In genomic region chr4:8547108-8547911, GRCh38 we compare ENCODE assay signal across 1 cellular context.
TF ChIP-seq lines count a peak whose summit lies in the region.

No MANE protein-coding gene starts in this region.

TF ChIP-seq in K562, 482 proteins besides CTCF, POLR2A, EP300 and RAD21 (continued from another document and continues in another):
- TF ChIP-seq MYC (IDR thresholded peaks at IDR 0.05; ENCODE audit: low read depth, low read length) (peak; percentile 57), MYC (CRISPR knock-in tag; IDR thresholded peaks at IDR 0.05; ENCODE audit: borderline replicate concordance, low read depth) (no peak), RFX1 (IDR thresholded peaks at IDR 0.05) (no peak), ZFX (CRISPR knock-in tag; IDR thresholded peaks at IDR 0.05) (no peak), FOXM1 (IDR thresholded peaks at IDR 0.05; ENCODE audit: low read depth) (0 out of 2 replicates have a peak, but pooled peaks have one; percentile 12), FOXM1 (CRISPR knock-in tag; IDR thresholded peaks at IDR 0.05; ENCODE audit: low read depth) (no peak), GTF2F1 (IDR thresholded peaks at IDR 0.05; ENCODE audit: low read depth, low read length) (no peak), CBX8 (IDR thresholded peaks at IDR 0.05; ENCODE audit: borderline replicate concordance, extremely low read depth, low read depth, low read length, poor library complexity, severe bottlenecking) (no peak), XRCC5 (IDR thresholded peaks at IDR 0.05; ENCODE audit: low read depth, low read length) (no peak), CBX5 (IDR thresholded peaks at IDR 0.05; ENCODE audit: borderline replicate concordance, low read depth) (no peak), ELF2 (CRISPR knock-in tag; IDR thresholded peaks at IDR 0.05) (no peak), KDM1A (IDR thresholded peaks at IDR 0.05) (peak; percentile 93 to 97), NCOA6 (IDR thresholded peaks at IDR 0.05) (no peak), TGIF2 (CRISPR knock-in tag; IDR thresholded peaks at IDR 0.05) (no peak), PATZ1 (CRISPR knock-in tag; IDR thresholded peaks at IDR 0.05; ENCODE audit: borderline replicate concordance) (no peak), POU5F1 (IDR thresholded peaks at IDR 0.05; ENCODE audit: borderline replicate concordance, low read depth, low read length, partially characterized antibody) (no peak), RCOR1 (IDR thresholded peaks at IDR 0.05; ENCODE audit: borderline replicate concordance in 1 of 2, low read depth in 2 of 2, low read length in 2 of 2) (peak in 1 of 2 experiments; percentile 77; a peak in 2 of 4 replicates), FOXK2 (conservative IDR thresholded peaks at IDR 0.05 in 1 of 2, IDR thresholded peaks at IDR 0.05 in 1 of 2; ENCODE audit: low read depth in 2 of 2) (no peak), KLF16 (IDR thresholded peaks at IDR 0.05) (no peak), CREBBP (IDR thresholded peaks at IDR 0.05; ENCODE audit: low read depth, low read length) (no peak), ZNF444 (CRISPR knock-in tag; IDR thresholded peaks at IDR 0.05) (no peak), ZNF277 (CRISPR knock-in tag; IDR thresholded peaks at IDR 0.05; ENCODE audit: borderline replicate concordance) (no peak), CLOCK (CRISPR knock-in tag; IDR thresholded peaks at IDR 0.05; ENCODE audit: borderline replicate concordance) (no peak), FOXO4 (CRISPR knock-in tag; IDR thresholded peaks at IDR 0.05) (no peak), TBL1XR1 (IDR thresholded peaks at IDR 0.05; ENCODE audit: low read length in 2 of 2) (no peak; a peak in 1 of 4 replicates), CC2D1A (IDR thresholded peaks at IDR 0.05) (peak; percentile 41; the same call in 1 of the 2 replicates), STAT5B (CRISPR knock-in tag; IDR thresholded peaks at IDR 0.05) (no peak), SMARCC2 (IDR thresholded peaks at IDR 0.05; ENCODE audit: low read depth) (0 out of 2 replicates have a peak, but pooled peaks have one; percentile 50), MEIS2 (IDR thresholded peaks at IDR 0.05; ENCODE audit: partially characterized antibody) (peak; percentile 63), BHLHE40 (IDR thresholded peaks at IDR 0.05; ENCODE audit: low read length) (peak; percentile 6; the same call in 1 of the 2 replicates), NR0B1 (IDR thresholded peaks at IDR 0.05; ENCODE audit: partially characterized antibody) (no peak), ZNF583 (CRISPR knock-in tag; IDR thresholded peaks at IDR 0.05) (no peak), ZNF717 (CRISPR knock-in tag; IDR thresholded peaks at IDR 0.05) (no peak), NFE2L1 (tag; IDR thresholded peaks at IDR 0.05; ENCODE audit: borderline replicate concordance, low read depth) (no peak), HNRNPL (IDR thresholded peaks at IDR 0.05; ENCODE audit: low read depth, low read length) (no peak), TCF3 (CRISPR knock-in tag; IDR thresholded peaks at IDR 0.05) (no peak), ZKSCAN3 (CRISPR knock-in tag; IDR thresholded peaks at IDR 0.05) (no peak), SUPT5H (IDR thresholded peaks at IDR 0.05) (no peak), JUN (IDR thresholded peaks at IDR 0.05; ENCODE audit: borderline replicate concordance, low read depth, low read length) (peak; percentile 83), JUN (CRISPR knock-in tag; IDR thresholded peaks at IDR 0.05; ENCODE audit: borderline replicate concordance) (0 out of 2 replicates have a peak, but pooled peaks have one; percentile 60), TEAD1 (CRISPR knock-in tag; IDR thresholded peaks at IDR 0.05) (no peak), KLF1 (tag; IDR thresholded peaks at IDR 0.05) (no peak), ARID2 (IDR thresholded peaks at IDR 0.05) (no peak), ZMIZ1 (IDR thresholded peaks at IDR 0.05; ENCODE audit: low read depth in 2 of 2, low read length in 2 of 2) (no peak), ZNF75A (CRISPR knock-in tag; IDR thresholded peaks at IDR 0.05) (no peak), ZNF143 (CRISPR knock-in tag; IDR thresholded peaks at IDR 0.05) (no peak), GATAD2B (IDR thresholded peaks at IDR 0.05; ENCODE audit: borderline replicate concordance) (no peak), FUS (optimal IDR thresholded peaks at IDR 0.05; ENCODE audit: low read depth, low read length) (no peak)
- TF ChIP-seq, protein P1, sequence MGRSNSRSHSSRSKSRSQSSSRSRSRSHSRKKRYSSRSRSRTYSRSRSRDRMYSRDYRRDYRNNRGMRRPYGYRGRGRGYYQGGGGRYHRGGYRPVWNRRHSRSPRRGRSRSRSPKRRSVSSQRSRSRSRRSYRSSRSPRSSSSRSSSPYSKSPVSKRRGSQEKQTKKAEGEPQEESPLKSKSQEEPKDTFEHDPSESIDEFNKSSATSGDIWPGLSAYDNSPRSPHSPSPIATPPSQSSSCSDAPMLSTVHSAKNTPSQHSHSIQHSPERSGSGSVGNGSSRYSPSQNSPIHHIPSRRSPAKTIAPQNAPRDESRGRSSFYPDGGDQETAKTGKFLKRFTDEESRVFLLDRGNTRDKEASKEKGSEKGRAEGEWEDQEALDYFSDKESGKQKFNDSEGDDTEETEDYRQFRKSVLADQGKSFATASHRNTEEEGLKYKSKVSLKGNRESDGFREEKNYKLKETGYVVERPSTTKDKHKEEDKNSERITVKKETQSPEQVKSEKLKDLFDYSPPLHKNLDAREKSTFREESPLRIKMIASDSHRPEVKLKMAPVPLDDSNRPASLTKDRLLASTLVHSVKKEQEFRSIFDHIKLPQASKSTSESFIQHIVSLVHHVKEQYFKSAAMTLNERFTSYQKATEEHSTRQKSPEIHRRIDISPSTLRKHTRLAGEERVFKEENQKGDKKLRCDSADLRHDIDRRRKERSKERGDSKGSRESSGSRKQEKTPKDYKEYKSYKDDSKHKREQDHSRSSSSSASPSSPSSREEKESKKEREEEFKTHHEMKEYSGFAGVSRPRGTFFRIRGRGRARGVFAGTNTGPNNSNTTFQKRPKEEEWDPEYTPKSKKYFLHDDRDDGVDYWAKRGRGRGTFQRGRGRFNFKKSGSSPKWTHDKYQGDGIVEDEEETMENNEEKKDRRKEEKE (IDR thresholded peaks at IDR 0.05; ENCODE audit: borderline replicate concordance in 1 of 2, control insufficient read depth in 1 of 2, low read depth in 2 of 2, low read length in 1 of 2), result no peak
- TF ChIP-seq, protein P2, sequence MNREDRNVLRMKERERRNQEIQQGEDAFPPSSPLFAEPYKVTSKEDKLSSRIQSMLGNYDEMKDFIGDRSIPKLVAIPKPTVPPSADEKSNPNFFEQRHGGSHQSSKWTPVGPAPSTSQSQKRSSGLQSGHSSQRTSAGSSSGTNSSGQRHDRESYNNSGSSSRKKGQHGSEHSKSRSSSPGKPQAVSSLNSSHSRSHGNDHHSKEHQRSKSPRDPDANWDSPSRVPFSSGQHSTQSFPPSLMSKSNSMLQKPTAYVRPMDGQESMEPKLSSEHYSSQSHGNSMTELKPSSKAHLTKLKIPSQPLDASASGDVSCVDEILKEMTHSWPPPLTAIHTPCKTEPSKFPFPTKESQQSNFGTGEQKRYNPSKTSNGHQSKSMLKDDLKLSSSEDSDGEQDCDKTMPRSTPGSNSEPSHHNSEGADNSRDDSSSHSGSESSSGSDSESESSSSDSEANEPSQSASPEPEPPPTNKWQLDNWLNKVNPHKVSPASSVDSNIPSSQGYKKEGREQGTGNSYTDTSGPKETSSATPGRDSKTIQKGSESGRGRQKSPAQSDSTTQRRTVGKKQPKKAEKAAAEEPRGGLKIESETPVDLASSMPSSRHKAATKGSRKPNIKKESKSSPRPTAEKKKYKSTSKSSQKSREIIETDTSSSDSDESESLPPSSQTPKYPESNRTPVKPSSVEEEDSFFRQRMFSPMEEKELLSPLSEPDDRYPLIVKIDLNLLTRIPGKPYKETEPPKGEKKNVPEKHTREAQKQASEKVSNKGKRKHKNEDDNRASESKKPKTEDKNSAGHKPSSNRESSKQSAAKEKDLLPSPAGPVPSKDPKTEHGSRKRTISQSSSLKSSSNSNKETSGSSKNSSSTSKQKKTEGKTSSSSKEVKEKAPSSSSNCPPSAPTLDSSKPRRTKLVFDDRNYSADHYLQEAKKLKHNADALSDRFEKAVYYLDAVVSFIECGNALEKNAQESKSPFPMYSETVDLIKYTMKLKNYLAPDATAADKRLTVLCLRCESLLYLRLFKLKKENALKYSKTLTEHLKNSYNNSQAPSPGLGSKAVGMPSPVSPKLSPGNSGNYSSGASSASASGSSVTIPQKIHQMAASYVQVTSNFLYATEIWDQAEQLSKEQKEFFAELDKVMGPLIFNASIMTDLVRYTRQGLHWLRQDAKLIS (CRISPR knock-in tag; IDR thresholded peaks at IDR 0.05), result no peak
